ENCODE assay signal across 8 cellular contexts in the genomic region with DNA sequence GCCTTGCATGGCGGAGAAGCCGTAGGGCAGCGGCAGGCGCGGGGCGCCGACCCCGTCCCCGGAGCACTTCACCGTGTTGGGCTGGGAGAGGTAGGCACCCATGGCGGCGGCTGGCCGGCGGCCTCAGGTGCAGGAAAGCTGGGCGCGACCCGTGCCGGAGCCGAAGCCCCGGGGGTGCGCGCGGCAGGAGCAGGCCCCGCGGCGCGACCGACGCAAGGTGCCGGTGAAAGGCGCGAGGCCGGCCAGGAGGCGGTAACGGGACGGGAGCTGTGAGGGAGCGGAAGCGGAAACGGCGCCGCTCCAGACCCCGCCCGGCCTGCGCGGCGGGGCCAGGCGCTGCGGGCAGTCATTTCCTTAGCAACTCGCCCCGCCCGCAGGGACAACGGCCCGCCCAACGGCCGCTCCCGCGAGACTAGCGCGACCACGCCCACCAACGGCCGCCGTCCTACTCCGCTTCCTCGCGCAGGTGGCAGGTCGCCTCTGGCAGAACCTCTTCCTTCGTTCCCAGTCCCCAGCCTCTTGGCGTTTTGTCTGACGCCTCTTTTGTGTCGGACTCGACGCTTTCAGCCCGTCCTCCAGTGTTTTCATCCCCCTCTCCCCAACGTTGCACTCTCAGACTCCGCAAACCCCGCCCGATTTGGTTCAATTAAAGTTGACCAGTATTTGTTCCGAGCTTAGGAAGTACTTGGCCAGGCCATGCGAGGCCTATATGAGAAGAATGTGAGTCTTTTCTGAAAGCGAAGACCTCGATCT. TPM values are rescaled to one million over a fixed set of nuclear protein-coding genes. Genes with fewer than 3 reads are reported as not detected.
DNase-seq lines count a peak whose midpoint lies in the region; ATAC-seq and TF ChIP-seq lines count a peak whose summit lies in the region.

Gene PPM1G (minus strand): TSS at position 271 of the 753 bp plus-strand sequence. CDS start 169 bp downstream, at position 102.

- H3K9me3 Mint-ChIP-seq in nephron progenitor cell = peaks cover 9% of the 10 kb centered on the region
- peaks cover 0 to 4% of the 10 kb centered on the region in 2 donors for H3K9me3 Mint-ChIP-seq in stimulated activated naive CD8-positive, alpha-beta T cell treated with anti-CD3 and anti-CD28 coated beads, Interleukin-15, amount 100 ng/mL, for 72 hours

- peak; percentile 98 for ATAC-seq in stimulated activated naive CD8-positive, alpha-beta T cell treated with anti-CD3 and anti-CD28 coated beads, Interleukin-15, amount 100 ng/mL, for 72 hours

- H3K36me3 ChIP-seq in HAP-1 (replicated peaks) (peaks cover 26% of the 10 kb centered on the region), MM.1S (replicated peaks; ENCODE audit: insufficient read depth, low read length) (0 out of 2 replicates have a peak, but pooled peaks cover 3% of the 10 kb centered on the region)

- H3K4me2 ChIP-seq in MM.1S (ENCODE audit: low read depth, low read length) = peak within 1 kb of the TSS; percentile 97

- H3K9me2 ChIP-seq in MM.1S (replicated peaks; ENCODE audit: insufficient read depth, low read length) = no peaks in the 10 kb centered on the region

- H3K4me3 ChIP-seq in HAP-1 (peak within 1 kb of the TSS; percentile 93), MM.1S (ENCODE audit: low read length) (peak within 1 kb of the TSS; percentile 95), fibroblast of the aortic adventitia (ENCODE audit: low read depth, low read length) (peak within 1 kb of the TSS; percentile 87)

- peaks cover 5% of the 10 kb centered on the region; the same call in 1 of the 2 replicates for H4K20me1 ChIP-seq in MM.1S (ENCODE audit: insufficient read depth, low read length)

- in situ Hi-C loops in G401 (cut with HindIII; ENCODE audit: low sequenced_read_pairs) = no loop called here
- in situ Hi-C loops in HAP-1 (cut with MboI; ENCODE audit: low sequenced_read_pairs) = no loop called here

- H3K27me3 ChIP-seq in HAP-1 (ENCODE audit: low read depth) = no peaks in the 10 kb centered on the region
- H3K27me3 ChIP-seq in MM.1S (replicated peaks; ENCODE audit: insufficient read depth, low read length) = no peaks in the 10 kb centered on the region

- peak within 1 kb of the TSS; percentile 87 for H3K4me3 Mint-ChIP-seq in nephron progenitor cell
- H3K4me3 Mint-ChIP-seq in stimulated activated naive CD8-positive, alpha-beta T cell treated with anti-CD3 and anti-CD28 coated beads, Interleukin-15, amount 100 ng/mL, for 72 hours = peak within 1 kb of the TSS; percentile 85 to 98

- peak within 1 kb of the TSS; percentile 81 for H3K27ac Mint-ChIP-seq in nephron progenitor cell
- H3K27ac Mint-ChIP-seq in stimulated activated naive CD8-positive, alpha-beta T cell treated with anti-CD3 and anti-CD28 coated beads, Interleukin-15, amount 100 ng/mL, for 72 hours = peak within 1 kb of the TSS; percentile 96 to 97

- peaks cover 14% of the 10 kb centered on the region; the same call in 1 of the 2 replicates for H3F3A ChIP-seq in MM.1S (ENCODE audit: insufficient read depth, low read length)

- DNase-seq in G401 (ENCODE audit: low spot score) (peak; percentile 95), HAP-1 (ENCODE audit: low spot score in 2 of 2) (peak; percentile 91 to 97), MM.1S (peak; percentile 95), SHP77 treated with DMSO at 0.1 percent for 48 hours (lab: John Stamatoyannopoulos, UW) (peak; percentile 75), fibroblast of the aortic adventitia (ENCODE audit: low read depth) (peak; percentile 85), nephron progenitor cell (peak; percentile 97)
- DNase-seq in activated effector memory CD4-positive, alpha-beta T cell treated with anti-CD3 and anti-CD28 coated beads, Interleukin-2, amount 50 U/mL, for 16 hours = peak; percentile 99
- DNase-seq in stimulated activated naive CD8-positive, alpha-beta T cell treated with anti-CD3 and anti-CD28 coated beads, Interleukin-15, amount 100 ng/mL, for 72 hours = peak; percentile 96

- peaks cover 20% of the 10 kb centered on the region for H3K36me3 Mint-ChIP-seq in nephron progenitor cell (ENCODE audit: low read depth)

- peaks cover 49% of the 10 kb centered on the region for H3K79me2 ChIP-seq in MM.1S (ENCODE audit: low read length)

- H3K4me1 ChIP-seq in HAP-1 (peaks cover 20% of the 10 kb centered on the region), MM.1S (ENCODE audit: low read length) (peaks cover 10% of the 10 kb centered on the region)

- H3K9ac ChIP-seq in MM.1S (ENCODE audit: low read length) = peak within 1 kb of the TSS; percentile 91

- no peak for TF ChIP-seq CTCF in MM.1S (IDR thresholded peaks at IDR 0.05; ENCODE audit: low read length)
- TF ChIP-seq CTCF in fibroblast of the aortic adventitia (IDR thresholded peaks at IDR 0.05; ENCODE audit: insufficient read depth, low read length) = no peak
- no peak for TF ChIP-seq CTCF in nephron progenitor cell (IDR thresholded peaks at IDR 0.05)

- peak within 1 kb of the TSS; percentile 75 for H3K27ac ChIP-seq in MM.1S (ENCODE audit: low read length)

- peaks cover 40% of the 10 kb centered on the region for H3K4me1 Mint-ChIP-seq in nephron progenitor cell
- peaks cover 42% of the 10 kb centered on the region for H3K4me1 Mint-ChIP-seq in stimulated activated naive CD8-positive, alpha-beta T cell treated with anti-CD3 and anti-CD28 coated beads, Interleukin-15, amount 100 ng/mL, for 72 hours

- peak within 1 kb of the TSS; percentile 99 for H2AFZ ChIP-seq in MM.1S (ENCODE audit: low read length)

- H3K27me3 Mint-ChIP-seq in nephron progenitor cell (ENCODE audit: low read depth, poor library complexity) = peaks cover 24% of the 10 kb centered on the region
- H3K27me3 Mint-ChIP-seq in stimulated activated naive CD8-positive, alpha-beta T cell treated with anti-CD3 and anti-CD28 coated beads, Interleukin-15, amount 100 ng/mL, for 72 hours = peaks cover 7% of the 10 kb centered on the region

- H3K9me3 ChIP-seq in HAP-1 = no peaks in the 10 kb centered on the region
- no peaks in the 10 kb centered on the region for H3K9me3 ChIP-seq in MM.1S (replicated peaks; ENCODE audit: insufficient read depth, low read length)

RNA-seq across cellular contexts. Expression of gene PPM1G, which starts in this region (rescaled TPM):
- total RNA-seq in G401 (2014; rRNA removed; shearing (Covaris generic)) = 178 and 244 TPM in 2 replicates
- total RNA-seq in fibroblast of the aortic adventitia (ENCODE audit: low replicate concordance) = 62.2 and 146 TPM in 2 replicates

Comparison
In these comparisons a context has a peak if more than half of its experiments do, and no peak if none do; other contexts are left out.
1. Peak in every context shown above with its lines: DNase-seq, ATAC-seq, H3K4me3 ChIP-seq and H3K27ac ChIP-seq.